In genomic region chr5:168612996-168613395, GRCh38 we compare ENCODE assay signal across 14 cellular contexts. TPM values are rescaled to one million over a fixed set of nuclear protein-coding genes. Genes with fewer than 3 reads are reported as not detected.
A peak's percentile ranks its signal among the peaks of the same experiment; 100 is the strongest.
DNase-seq lines count a peak whose midpoint lies in the region; ATAC-seq, FAIRE-seq and TF ChIP-seq lines count a peak whose summit lies in the region.
"Had no signal": no experiment of that assay in that cellular context is flagged by ENCODE, and none has a peak within 500 bp of the region (broad histone marks: within the 10 kb centered on the region; RNA-seq: fewer than 3 reads in every experiment).

No MANE protein-coding gene starts in this region.

- no peak for TF ChIP-seq POLR2A in testis (IDR thresholded peaks at IDR 0.05)

- H3K4me3 ChIP-seq in right atrium auricular region (no peak overlapping the region), astrocyte (ENCODE audit: insufficient read depth, low read depth, low read length) (no peak overlapping the region), liver (ENCODE audit: low read depth in 1 of 3, low read length in 3 of 3) (no peak overlapping the region), upper lobe of right lung (no peak overlapping the region), testis (no peak overlapping the region)

- H3K27me3 Mint-ChIP-seq in astrocyte (ENCODE audit: low read depth, unreplicated experiment), result no peaks in the 10 kb centered on the region

- no peaks in the 10 kb centered on the region for H3K27me3 ChIP-seq in right atrium auricular region
- H3K27me3 ChIP-seq in astrocyte (ENCODE audit: insufficient read depth, low read length), result no peaks in the 10 kb centered on the region
- H3K27me3 ChIP-seq in liver (ENCODE audit: control insufficient read depth in 4 of 4, insufficient read depth in 4 of 4, low read length in 3 of 4), result no peaks in the 10 kb centered on the region
- H3K27me3 ChIP-seq in upper lobe of right lung, result no peaks in the 10 kb centered on the region
- H3K27me3 ChIP-seq in testis, result no peaks in the 10 kb centered on the region

- no peaks in the 10 kb centered on the region for H4K20me1 ChIP-seq in astrocyte (ENCODE audit: insufficient read depth, low read length)

- no peak overlapping the region for H3K4me2 ChIP-seq in astrocyte (ENCODE audit: low read length)

- ATAC-seq in Right ventricle myocardium superior (ENCODE audit: poor library complexity), result peak; percentile 83
- peak; percentile 45 for ATAC-seq in upper lobe of right lung

- DNase-seq in Right ventricle myocardium superior, result no peak
- no peak for DNase-seq in right atrium auricular region (ENCODE audit: low spot score)
- DNase-seq in astrocyte (ENCODE audit: low read depth), result peak; percentile 4
- no peak for DNase-seq in upper lobe of right lung
- DNase-seq in frontal cortex (ENCODE audit: low spot score in 2 of 2), result no peak
- no peak for DNase-seq in stimulated activated CD4-positive, alpha-beta T cell treated with anti-CD3 and anti-CD28 coated beads, Interleukin-2, amount 100 ng/mL, for 48 hours
- DNase-seq in testis, result no peak
- DNase-seq: AML-193; mesenchymal stem cell; NCI-H2029; NK-92 treated with Interleukin-12 subunit alpha and Interleukin-12 subunit beta, amount 100 ng/mL, for 24 hours; stimulated activated CD4-positive, alpha-beta T cell treated with anti-CD3 and anti-CD28 coated beads, Interleukin-2, amount 100 ng/mL, for 24 hours had no signal

- no peak for FAIRE-seq in astrocyte (lab: Jason Lieb, UNC)
- FAIRE-seq in frontal cortex (lab: Jason Lieb, UNC), result no peak

- H3K4me1 ChIP-seq in right atrium auricular region (no peaks in the 10 kb centered on the region), astrocyte (ENCODE audit: insufficient read depth, low read length) (no peaks in the 10 kb centered on the region), liver (ENCODE audit: control insufficient read depth in 4 of 4, insufficient read depth in 4 of 4, low read length in 3 of 4) (peaks cover 1 to 19% (median 10%) of the 10 kb centered on the region in 4 donors), upper lobe of right lung (no peaks in the 10 kb centered on the region), testis (no peaks in the 10 kb centered on the region)

- H3K79me2 ChIP-seq in astrocyte (ENCODE audit: insufficient read depth, low read length), result no peaks in the 10 kb centered on the region

- H2AFZ ChIP-seq in astrocyte (ENCODE audit: low read depth, low read length), result no peak overlapping the region

- H3K27ac ChIP-seq in right atrium auricular region (no peak overlapping the region), astrocyte (ENCODE audit: low read depth, low read length) (no peak overlapping the region), liver (ENCODE audit: low read depth in 1 of 2, low read length in 2 of 2) (peak overlapping the region; percentile 86 to 88), upper lobe of right lung (no peak overlapping the region), testis (no peak overlapping the region)

- no peak overlapping the region for H3K27ac Mint-ChIP-seq in astrocyte (ENCODE audit: unreplicated experiment)
- H3K27ac Mint-ChIP-seq: progenitor cell of endocrine pancreas had no signal

- peaks cover 22% of the 10 kb centered on the region for H3K4me1 Mint-ChIP-seq in astrocyte (ENCODE audit: low read depth, unreplicated experiment)

- TF ChIP-seq RAD21 in liver (IDR thresholded peaks at IDR 0.05), result peak; percentile 31 to 44

- 18% methylated on average over 2 of the region's 2 CpGs for WGBS in liver
- 45 to 48% methylated on average over 2 of the region's 2 CpGs for WGBS in testis, 2 donors

- H3K9me3 Mint-ChIP-seq in astrocyte (ENCODE audit: unreplicated experiment), result no peaks in the 10 kb centered on the region

- H3K9ac ChIP-seq in astrocyte (ENCODE audit: low read length) (no peak overlapping the region), liver (ENCODE audit: low read depth in 1 of 2, low read length in 2 of 2) (peak overlapping the region in 1 of 2 donors; percentile 50)

- intact Hi-C loops in Right ventricle myocardium superior (cut with DNase I) (no loop called here), upper lobe of right lung (cut with DNase I) (no loop called here), testis (cut with DNase I; ENCODE audit: low total_unique reads) (no loop called here)

- H3K36me3 ChIP-seq in right atrium auricular region, result no peaks in the 10 kb centered on the region
- no peaks in the 10 kb centered on the region for H3K36me3 ChIP-seq in astrocyte (ENCODE audit: insufficient read depth, low read length)
- no peaks in the 10 kb centered on the region for H3K36me3 ChIP-seq in liver (ENCODE audit: control insufficient read depth in 4 of 4, insufficient read depth in 3 of 4, low read depth in 1 of 4, low read length in 3 of 4)
- H3K36me3 ChIP-seq in upper lobe of right lung, result no peaks in the 10 kb centered on the region
- H3K36me3 ChIP-seq in testis (ENCODE audit: low read depth, missing control alignments), result no peaks in the 10 kb centered on the region

- TF ChIP-seq CTCF in right atrium auricular region (IDR thresholded peaks at IDR 0.05) (no peak), astrocyte (IDR thresholded peaks at IDR 0.05; ENCODE audit: insufficient read depth, low read depth, low read length) (no peak), liver (IDR thresholded peaks at IDR 0.05; ENCODE audit: low read depth, low read length, missing input control) (no peak), upper lobe of right lung (IDR thresholded peaks at IDR 0.05) (no peak), testis (IDR thresholded peaks at IDR 0.05) (no peak)

- no peak overlapping the region for H3K4me3 Mint-ChIP-seq in astrocyte (ENCODE audit: unreplicated experiment)

- H3K9me3 ChIP-seq in right atrium auricular region, result no peaks in the 10 kb centered on the region
- no peaks in the 10 kb centered on the region for H3K9me3 ChIP-seq in astrocyte (ENCODE audit: insufficient read depth, low read depth, low read length)
- H3K9me3 ChIP-seq in liver (ENCODE audit: control insufficient read depth in 4 of 4, low read length in 3 of 4), result no peaks in the 10 kb centered on the region
- H3K9me3 ChIP-seq in upper lobe of right lung, result no peaks in the 10 kb centered on the region
- H3K9me3 ChIP-seq in testis, result no peaks in the 10 kb centered on the region

- H3K36me3 Mint-ChIP-seq in astrocyte (ENCODE audit: low read depth, unreplicated experiment), result no peaks in the 10 kb centered on the region

TF ChIP-seq in liver, 16 proteins besides CTCF, POLR2A, EP300 and RAD21 (continues in another document):
- no peak for TF ChIP-seq HNF4G (IDR thresholded peaks at IDR 0.05)
- TF ChIP-seq RXRA (IDR thresholded peaks at IDR 0.05), result peak; percentile 64 to 78
- TF ChIP-seq TAF1 (conservative IDR thresholded peaks at IDR 0.05), result no peak
- peak; percentile 65 for TF ChIP-seq YY1 (IDR thresholded peaks at IDR 0.05)
- peak; percentile 66 to 71 for TF ChIP-seq HNF4A (conservative IDR thresholded peaks at IDR 0.05)
- TF ChIP-seq FOXA1 (IDR thresholded peaks at IDR 0.05), result peak; percentile 52
- TF ChIP-seq GABPA (IDR thresholded peaks at IDR 0.05 in 1 of 2, conservative IDR thresholded peaks at IDR 0.05 in 1 of 2), result peak in 1 of 2 donors; percentile 47
- peak; percentile 42 for TF ChIP-seq MAX (IDR thresholded peaks at IDR 0.05)
- TF ChIP-seq REST (IDR thresholded peaks at IDR 0.05), result peak; percentile 60
- peak; percentile 66 for TF ChIP-seq SP1 (IDR thresholded peaks at IDR 0.05)
- TF ChIP-seq EGR1 (IDR thresholded peaks at IDR 0.05; ENCODE audit: low read depth in 2 of 2), result peak in 1 of 2 donors; percentile 32
- no peak for TF ChIP-seq ATF3 (IDR thresholded peaks at IDR 0.05)

RNA-seq across cellular contexts. Expression of gene PANK3, which starts 33.8 kb away (rescaled TPM):
- 26.1 TPM for total RNA-seq in Right ventricle myocardium superior
- total RNA-seq in right atrium auricular region, result 10 to 100 TPM; 17.7 to 18.5 TPM
- total RNA-seq in astrocyte, result 82.9 and 107 TPM in 2 replicates
- 10 to 100 TPM; 68.2 to 79.4 TPM for total RNA-seq in liver
- polyA plus RNA-seq in liver, result 10 to 100 TPM; 10.9 to 16.5 TPM
- 64.3 TPM for total RNA-seq in upper lobe of right lung
- 264 TPM for total RNA-seq in frontal cortex
- 10 to 100 TPM; 44.9 to 50.0 TPM for total RNA-seq in testis
- polyA plus RNA-seq in testis (ENCODE audit: insufficient read depth, low read depth, low replicate concordance), result 25.2 TPM

Comparison
In these comparisons a context has a peak if more than half of its experiments do, and no peak if none do; other contexts are left out.
1. H3K27ac ChIP-seq: peak in liver (2 of 2); none in right atrium auricular region (0 of 2), astrocyte (single experiment), upper lobe of right lung (single experiment) and testis (0 of 2).